ENCODE assay signal across 10 cellular contexts in the genomic region with DNA sequence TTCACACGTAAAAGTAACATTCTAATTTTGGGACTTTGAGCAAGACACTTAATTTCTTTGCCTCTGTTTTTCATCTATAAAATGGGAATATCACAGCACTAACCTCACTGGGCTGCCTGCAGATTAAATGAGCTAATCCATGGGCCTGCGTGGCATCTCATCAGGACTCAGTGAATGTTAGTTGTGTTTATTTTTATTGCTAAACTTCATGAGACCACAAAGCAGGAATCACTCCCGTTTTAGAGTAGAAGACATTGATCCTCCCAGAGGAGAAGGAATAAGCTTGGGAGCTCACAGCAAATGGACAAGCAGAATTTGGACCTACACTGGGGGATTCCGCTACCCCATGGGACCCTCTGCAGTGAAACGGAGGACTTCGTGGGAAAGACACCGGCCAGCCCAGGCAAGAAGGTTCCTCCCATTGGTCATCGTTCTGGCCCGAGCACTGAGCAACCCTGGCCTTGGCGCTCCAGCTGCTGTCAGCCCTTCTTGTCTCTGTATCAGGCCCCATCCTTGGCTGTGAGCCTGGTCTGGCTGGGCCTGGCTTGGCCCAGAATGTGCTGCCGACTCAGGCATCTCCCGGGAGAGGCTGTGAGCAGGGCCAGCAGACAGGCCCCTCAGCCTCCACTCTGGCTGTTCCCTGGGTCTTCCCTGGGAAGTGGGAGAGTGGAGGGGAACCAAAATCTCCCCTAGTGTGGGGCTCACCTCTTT.
A peak's percentile ranks its signal among the peaks of the same experiment; 100 is the strongest.
DNase-seq lines count a peak whose midpoint lies in the region; ATAC-seq and TF ChIP-seq lines count a peak whose summit lies in the region.
"Had no signal": no experiment of that assay in that cellular context is flagged by ENCODE, and none has a peak within 500 bp of the region (broad histone marks: within the 10 kb centered on the region; RNA-seq: fewer than 3 reads in every experiment).

No MANE protein-coding gene starts in this region.

- ATAC-seq in upper lobe of right lung (peak; percentile 69), GM18517 (IDR thresholded peaks at IDR 0.05; ENCODE audit: unreplicated experiment) (no peak)

- H3K27me3 ChIP-seq in esophagus muscularis mucosa: no peaks in the 10 kb centered on the region
- no peaks in the 10 kb centered on the region for H3K27me3 ChIP-seq in upper lobe of right lung

- peaks cover 0 to 4% (median 2%) of the 10 kb centered on the region in 4 donors for H3K36me3 ChIP-seq in esophagus muscularis mucosa
- H3K36me3 ChIP-seq in upper lobe of right lung: no peaks in the 10 kb centered on the region

- TF ChIP-seq POLR2A in esophagus muscularis mucosa (IDR thresholded peaks at IDR 0.05; ENCODE audit: low read depth): no peak

- WGBS in esophagus muscularis mucosa: 24% methylated on average over 11 of the region's 12 CpGs

- TF ChIP-seq CTCF in esophagus muscularis mucosa (IDR thresholded peaks at IDR 0.05) (no peak), upper lobe of right lung (IDR thresholded peaks at IDR 0.05) (no peak), GM20000 (IDR thresholded peaks at IDR 0.05; ENCODE audit: extremely low read depth, missing control alignments) (no peak)

- peak; percentile 35 for DNase-seq in NCI-H2196 (lab: John Stamatoyannopoulos, UW; ENCODE audit: unreplicated experiment)
- no peak for DNase-seq in NCI-H2196 treated with DMSO at 0.1 percent for 48 hours (lab: John Stamatoyannopoulos, UW; ENCODE audit: unreplicated experiment)
- no peak for DNase-seq in esophagus muscularis mucosa (ENCODE audit: extremely low spot score)
- DNase-seq in midbrain (lab: John Stamatoyannopoulos, UW): peak; percentile 38
- DNase-seq in upper lobe of right lung: no peak
- DNase-seq in GM20000 (ENCODE audit: low spot score): no peak
- no peak for DNase-seq in activated CD4-positive, alpha-beta T cell treated with anti-CD3 and anti-CD28 coated beads, Interleukin-2, amount 50 U/mL, for 4 hours
- DNase-seq: 8988T; activated T-cell treated with anti-CD3 and anti-CD28 coated beads, Interleukin-2, amount 50 U/mL, for 4 hours had no signal

- H3K27ac ChIP-seq in esophagus muscularis mucosa (replicated peaks in 1 of 4) (peak overlapping the region; percentile 33 to 53 (median 42)), upper lobe of right lung (no peak overlapping the region)

- no peaks in the 10 kb centered on the region for H3K9me3 ChIP-seq in esophagus muscularis mucosa
- H3K9me3 ChIP-seq in upper lobe of right lung: no peaks in the 10 kb centered on the region

- intact Hi-C loops in esophagus muscularis mucosa (cut with DNase I): no loop called here
- intact Hi-C loops in upper lobe of right lung (cut with DNase I): no loop called here

- H3K4me3 ChIP-seq in esophagus muscularis mucosa: no peak overlapping the region
- no peak overlapping the region for H3K4me3 ChIP-seq in upper lobe of right lung

- no peak for TF ChIP-seq EP300 in esophagus muscularis mucosa (IDR thresholded peaks at IDR 0.05)

- H3K4me1 ChIP-seq in esophagus muscularis mucosa: peaks cover 10 to 18% (median 17%) of the 10 kb centered on the region in 4 donors
- no peaks in the 10 kb centered on the region for H3K4me1 ChIP-seq in upper lobe of right lung

Comparison
In these comparisons a context has a peak if more than half of its experiments do, and no peak if none do; other contexts are left out.
1. DNase-seq: peak in NCI-H2196 (single experiment) and midbrain (single experiment); none in NCI-H2196 treated with DMSO at 0.1 percent for 48 hours (single experiment), esophagus muscularis mucosa (single experiment), upper lobe of right lung (single experiment), GM20000 (single experiment) and activated CD4-positive, alpha-beta T cell treated with anti-CD3 and anti-CD28 coated beads, Interleukin-2, amount 50 U/mL, for 4 hours (0 of 2).